In genomic region chr11:21427750-21428149, GRCh38 we compare ENCODE assay signal across 31 cellular contexts.
"Had no signal": no experiment of that assay in that cellular context is flagged by ENCODE, and none has a peak within 500 bp of the region (broad histone marks: within the 10 kb centered on the region; RNA-seq: fewer than 3 reads in every experiment).

No MANE protein-coding gene starts in this region.

- H3K9me3 ChIP-seq: ascending aorta, breast epithelium, colonic mucosa, esophagus muscularis mucosa, gastrocnemius medialis, heart right ventricle had no signal

- DNase-seq: activated CD4-positive, alpha-beta memory T cell treated with anti-CD3 and anti-CD28 coated beads for 36 hours; activated CD4-positive, alpha-beta T cell treated with anti-CD3 and anti-CD28 coated beads for 36 hours; activated CD4-positive, alpha-beta T cell treated with anti-CD3 and anti-CD28 coated beads, Interleukin-2, amount 10 ng/mL, durations not matched to agents 24 days and 14 days; activated CD4-positive, CD25-positive, alpha-beta regulatory T cell; activated CD4-positive, CD25-positive, alpha-beta regulatory T cell treated with anti-CD3 and anti-CD28 coated beads, Interleukin-2, amount 50 U/mL, for 72 hours; activated CD8-positive, alpha-beta memory T cell treated with anti-CD3 and anti-CD28 coated beads, Interleukin-2, amount 10 ng/mL, durations not matched to agents 7 days and 5 days; activated CD8-positive, alpha-beta memory T cell treated with anti-CD3 and anti-CD28 coated beads, Interleukin-2, amount 50 U/mL, for 4 hours; activated CD8-positive, alpha-beta T cell treated with anti-CD3 and anti-CD28 coated beads, Interleukin-2, amount 10 ng/mL, durations not matched to agents 7 days and 5 days; activated gamma-delta T cell; activated naive CD4-positive, alpha-beta T cell; activated naive CD4-positive, alpha-beta T cell treated with anti-CD3 and anti-CD28 coated beads, Interleukin-2, amount 10 ng/mL, durations not matched to agents 7 days and 5 days; activated naive CD8-positive, alpha-beta T cell treated with anti-CD3 and anti-CD28 coated beads, Interleukin-2, amount 10 ng/mL, durations not matched to agents 7 days and 5 days; activated T-cell treated with anti-CD3 and anti-CD28 coated beads, Interleukin-2, amount 50 U/mL, for 1 hour; activated T-cell treated with anti-CD3 and anti-CD28 coated beads, Interleukin-2, amount 50 U/mL, for 72 hours; central memory CD4-positive, alpha-beta T cell; cerebellar nuclear complex; colonic mucosa; effector CD8-positive, alpha-beta T cell; gastrocnemius medialis; heart right ventricle; T-helper 2 cell had no signal

- H3K4me1 ChIP-seq: ascending aorta, breast epithelium, colonic mucosa, esophagus muscularis mucosa, gastrocnemius medialis, heart right ventricle had no signal

- H3K4me1 Mint-ChIP-seq: activated CD4-positive, alpha-beta T cell treated with anti-CD3 and anti-CD28 coated beads for 36 hours; activated CD4-positive, alpha-beta T cell treated with anti-CD3 and anti-CD28 coated beads, Interleukin-2, amount 10 ng/mL, durations not matched to agents 24 days and 14 days; activated CD8-positive, alpha-beta memory T cell treated with anti-CD3 and anti-CD28 coated beads, Interleukin-2, amount 10 ng/mL, durations not matched to agents 7 days and 5 days; activated naive CD4-positive, alpha-beta T cell treated with anti-CD3 and anti-CD28 coated beads, Interleukin-2, amount 10 ng/mL, durations not matched to agents 7 days and 5 days; activated naive CD8-positive, alpha-beta T cell treated with anti-CD3 and anti-CD28 coated beads, Interleukin-2, amount 10 ng/mL, durations not matched to agents 7 days and 5 days; brain had no signal

- H3K36me3 ChIP-seq: ascending aorta, breast epithelium, cardiac muscle cell, colonic mucosa, esophagus muscularis mucosa, gastrocnemius medialis, heart right ventricle had no signal

- H3K27me3 ChIP-seq: ascending aorta, breast epithelium, cardiac muscle cell, colonic mucosa, esophagus muscularis mucosa, foreskin keratinocyte, gastrocnemius medialis, heart right ventricle, hepatocyte had no signal

- H3K4me2 ChIP-seq: hepatocyte had no signal

- H3K4me3 Mint-ChIP-seq: activated CD4-positive, alpha-beta memory T cell treated with anti-CD3 and anti-CD28 coated beads for 36 hours; activated CD4-positive, alpha-beta T cell treated with anti-CD3 and anti-CD28 coated beads for 36 hours; activated CD4-positive, alpha-beta T cell treated with anti-CD3 and anti-CD28 coated beads, Interleukin-2, amount 10 ng/mL, durations not matched to agents 24 days and 14 days; activated CD8-positive, alpha-beta memory T cell treated with anti-CD3 and anti-CD28 coated beads, Interleukin-2, amount 10 ng/mL, durations not matched to agents 7 days and 5 days; activated CD8-positive, alpha-beta T cell treated with anti-CD3 and anti-CD28 coated beads, Interleukin-2, amount 10 ng/mL, durations not matched to agents 7 days and 5 days; activated naive CD4-positive, alpha-beta T cell treated with anti-CD3 and anti-CD28 coated beads, Interleukin-2, amount 10 ng/mL, durations not matched to agents 7 days and 5 days; activated naive CD8-positive, alpha-beta T cell treated with anti-CD3 and anti-CD28 coated beads, Interleukin-2, amount 10 ng/mL, durations not matched to agents 7 days and 5 days; activated T-cell treated with anti-CD3 and anti-CD28 coated beads, Interleukin-2, amount 50 U/mL, for 72 hours; brain had no signal

- H3K79me2 ChIP-seq: hepatocyte had no signal

- FAIRE-seq: endometrium, endothelial cell of umbilical vein had no signal

- ATAC-seq: activated CD4-positive, alpha-beta T cell treated with anti-CD3 and anti-CD28 coated beads for 36 hours; activated CD8-positive, alpha-beta memory T cell treated with anti-CD3 and anti-CD28 coated beads, Interleukin-2, amount 10 ng/mL, durations not matched to agents 7 days and 5 days; activated CD8-positive, alpha-beta T cell treated with anti-CD3 and anti-CD28 coated beads, Interleukin-2, amount 10 ng/mL, durations not matched to agents 7 days and 5 days; activated naive CD4-positive, alpha-beta T cell treated with anti-CD3 and anti-CD28 coated beads, Interleukin-2, amount 50 U/mL, for 72 hours; activated T-cell treated with anti-CD3 and anti-CD28 coated beads, Interleukin-2, amount 50 U/mL, for 72 hours; foreskin keratinocyte; gastrocnemius medialis; heart right ventricle had no signal

- H2AFZ ChIP-seq: hepatocyte had no signal

- H3K4me3 ChIP-seq: ascending aorta, breast epithelium, cardiac muscle cell, colonic mucosa, esophagus muscularis mucosa, gastrocnemius medialis, heart right ventricle, hepatocyte had no signal

- H3K36me3 Mint-ChIP-seq: activated CD4-positive, alpha-beta memory T cell treated with anti-CD3 and anti-CD28 coated beads for 36 hours; activated CD8-positive, alpha-beta memory T cell treated with anti-CD3 and anti-CD28 coated beads, Interleukin-2, amount 10 ng/mL, durations not matched to agents 7 days and 5 days; activated naive CD4-positive, alpha-beta T cell treated with anti-CD3 and anti-CD28 coated beads, Interleukin-2, amount 10 ng/mL, durations not matched to agents 7 days and 5 days; activated naive CD4-positive, alpha-beta T cell treated with anti-CD3 and anti-CD28 coated beads, Interleukin-2, amount 50 U/mL, for 72 hours; activated naive CD8-positive, alpha-beta T cell treated with anti-CD3 and anti-CD28 coated beads, Interleukin-2, amount 10 ng/mL, durations not matched to agents 7 days and 5 days; brain had no signal

- H3K9me3 Mint-ChIP-seq: activated CD4-positive, alpha-beta T cell treated with anti-CD3 and anti-CD28 coated beads, Interleukin-2, amount 10 ng/mL, durations not matched to agents 24 days and 14 days; activated naive CD8-positive, alpha-beta T cell treated with anti-CD3 and anti-CD28 coated beads, Interleukin-2, amount 10 ng/mL, durations not matched to agents 7 days and 5 days; brain had no signal

- H3K27me3 Mint-ChIP-seq: activated CD4-positive, alpha-beta memory T cell treated with anti-CD3 and anti-CD28 coated beads for 36 hours; activated CD4-positive, alpha-beta T cell treated with anti-CD3 and anti-CD28 coated beads for 36 hours; activated CD4-positive, alpha-beta T cell treated with anti-CD3 and anti-CD28 coated beads, Interleukin-2, amount 10 ng/mL, durations not matched to agents 24 days and 14 days; activated CD8-positive, alpha-beta memory T cell treated with anti-CD3 and anti-CD28 coated beads, Interleukin-2, amount 10 ng/mL, durations not matched to agents 7 days and 5 days; activated naive CD4-positive, alpha-beta T cell treated with anti-CD3 and anti-CD28 coated beads, Interleukin-2, amount 10 ng/mL, durations not matched to agents 7 days and 5 days; activated naive CD8-positive, alpha-beta T cell treated with anti-CD3 and anti-CD28 coated beads, Interleukin-2, amount 10 ng/mL, durations not matched to agents 7 days and 5 days; brain had no signal

- H3K27ac ChIP-seq: ascending aorta, breast epithelium, cardiac muscle cell, colonic mucosa, esophagus muscularis mucosa, foreskin keratinocyte, gastrocnemius medialis, heart right ventricle, hepatocyte had no signal

- H3K27ac Mint-ChIP-seq: activated CD4-positive, alpha-beta memory T cell treated with anti-CD3 and anti-CD28 coated beads for 36 hours; activated CD4-positive, alpha-beta T cell treated with anti-CD3 and anti-CD28 coated beads for 36 hours; activated CD4-positive, alpha-beta T cell treated with anti-CD3 and anti-CD28 coated beads, Interleukin-2, amount 10 ng/mL, durations not matched to agents 24 days and 14 days; activated CD8-positive, alpha-beta memory T cell treated with anti-CD3 and anti-CD28 coated beads, Interleukin-2, amount 10 ng/mL, durations not matched to agents 7 days and 5 days; activated CD8-positive, alpha-beta T cell treated with anti-CD3 and anti-CD28 coated beads, Interleukin-2, amount 10 ng/mL, durations not matched to agents 7 days and 5 days; activated naive CD4-positive, alpha-beta T cell treated with anti-CD3 and anti-CD28 coated beads, Interleukin-2, amount 10 ng/mL, durations not matched to agents 7 days and 5 days; activated naive CD4-positive, alpha-beta T cell treated with anti-CD3 and anti-CD28 coated beads, Interleukin-2, amount 50 U/mL, for 72 hours; activated naive CD8-positive, alpha-beta T cell treated with anti-CD3 and anti-CD28 coated beads, Interleukin-2, amount 10 ng/mL, durations not matched to agents 7 days and 5 days; activated T-cell treated with anti-CD3 and anti-CD28 coated beads, Interleukin-2, amount 50 U/mL, for 72 hours; brain had no signal
